Comparison of ENCODE assay signal across 9 cellular contexts in the genomic region with DNA sequence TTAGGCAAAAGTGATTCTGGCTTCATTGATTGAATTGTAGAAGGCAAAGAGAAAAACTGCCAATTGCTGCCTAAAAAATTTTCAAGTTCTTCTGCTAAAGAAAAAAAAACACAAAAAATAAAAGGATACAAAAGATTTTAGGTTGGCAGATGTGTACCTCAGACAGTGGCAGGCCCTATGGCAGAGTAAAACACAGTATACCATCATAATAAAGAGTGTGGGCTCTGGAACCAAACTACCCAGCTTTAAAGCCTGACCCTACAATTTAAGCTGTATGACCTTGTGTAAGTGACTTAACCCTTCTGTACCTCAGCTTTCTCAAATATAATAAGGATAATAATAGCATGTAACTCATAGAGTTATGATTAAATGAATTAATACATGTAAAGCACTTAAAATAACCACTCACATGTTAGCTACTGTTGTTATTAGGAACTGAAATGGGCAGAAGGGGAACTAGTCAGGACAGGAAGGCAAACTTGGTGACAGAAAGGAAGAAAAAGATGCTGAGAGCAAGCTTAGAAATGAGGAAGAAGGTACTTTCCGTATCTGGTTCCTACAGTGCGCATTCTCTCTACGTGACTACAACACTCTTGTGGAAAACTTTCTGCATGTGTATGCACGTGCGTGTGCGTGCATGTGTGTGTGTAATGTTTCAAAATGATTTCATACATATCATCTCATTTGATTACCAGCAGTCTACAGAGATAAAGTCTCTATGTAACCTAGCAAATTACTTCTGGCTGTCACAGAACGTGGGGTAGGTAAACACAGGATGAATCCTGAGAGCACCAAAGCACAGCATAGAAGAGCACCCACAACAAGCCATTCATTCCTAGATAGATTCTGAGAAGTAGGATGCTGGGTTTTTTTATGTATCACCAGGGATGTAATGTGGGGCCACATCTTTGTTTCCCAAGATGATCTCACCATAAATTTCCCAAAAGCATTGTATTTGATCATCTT. TPM values are rescaled to one million over a fixed set of nuclear protein-coding genes. Genes with fewer than 3 reads are reported as not detected.
DNase-seq lines count a peak whose midpoint lies in the region; ATAC-seq and TF ChIP-seq lines count a peak whose summit lies in the region.
"Had no signal": no experiment of that assay in that cellular context is flagged by ENCODE, and none has a peak within 500 bp of the region (broad histone marks: within the 10 kb centered on the region; RNA-seq: fewer than 3 reads in every experiment).

No MANE protein-coding gene starts in this region.

- CTCF ChIA-PET in RWPE1 (lab: Yijun Ruan, JAX) = no interaction called here

- no peak for TF ChIP-seq CTCF in RWPE1 (conservative IDR thresholded peaks at IDR 0.05; ENCODE audit: low read depth)

- ATAC-seq in Right ventricle myocardium inferior (peak; percentile 48), HG03039 (IDR thresholded peaks at IDR 0.05; ENCODE audit: unreplicated experiment) (peak; percentile 84)

- intact Hi-C loops in Right ventricle myocardium inferior (cut with DNase I) = no loop called here
- intact Hi-C loops in cardiac septum (cut with DNase I) = no loop called here

- peak overlapping the region; percentile 9 for H3K27ac ChIP-seq in substantia nigra (ENCODE audit: low read depth, low read length, poor library complexity, severe bottlenecking)
- no peak overlapping the region for H3K27ac ChIP-seq in RWPE1

- DNase-seq in Right ventricle myocardium inferior (ENCODE audit: missing footprints) (no peak), cardiac septum (ENCODE audit: low spot score) (no peak), SKM-1 treated with dmso at 0.1 percent for 144 hours (lab: John Stamatoyannopoulos, UW; ENCODE audit: unreplicated experiment) (peak; percentile 94), substantia nigra (lab: John Stamatoyannopoulos, UW) (no peak), NCI-H2227 (lab: John Stamatoyannopoulos, UW; ENCODE audit: unreplicated experiment) (no peak), globus pallidus (ENCODE audit: low spot score) (no peak), RWPE1 (ENCODE audit: low spot score) (no peak)
- DNase-seq: IMR-90 had no signal

- POLR2A ChIA-PET in RWPE1 (lab: Yijun Ruan, JAX; ENCODE audit: low non-redundant PET) = no interaction called here

RNA-seq across cellular contexts. Expression of a gene that starts 13.7 kb away (rescaled TPM):
- total RNA-seq in Right ventricle myocardium inferior (42.0 TPM), cardiac septum (40.0 TPM)
